Comparison of ENCODE assay signal across 8 cellular contexts in the genomic region with DNA sequence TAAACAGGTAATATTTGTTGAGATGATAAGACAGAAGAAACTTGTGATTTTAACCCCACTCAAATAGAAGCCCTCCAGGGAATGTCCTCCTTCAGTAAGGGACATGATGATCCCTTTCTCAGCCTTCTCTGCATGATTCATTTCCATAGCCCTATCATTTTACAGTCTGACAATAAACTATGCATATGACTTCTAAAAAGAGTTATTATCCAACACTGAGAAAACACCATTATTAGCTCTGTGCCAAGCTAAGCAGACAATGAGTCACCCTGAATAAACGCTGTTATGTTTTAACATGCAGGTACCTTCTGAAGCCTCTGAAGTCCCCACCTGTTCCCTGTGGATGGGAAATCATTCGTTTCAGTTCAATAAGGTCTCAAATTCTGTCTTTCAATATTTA. TPM values are rescaled to one million over a fixed set of nuclear protein-coding genes. Genes with fewer than 3 reads are reported as not detected.
A peak's percentile ranks its signal among the peaks of the same experiment; 100 is the strongest.
DNase-seq lines count a peak whose midpoint lies in the region; ATAC-seq and TF ChIP-seq lines count a peak whose summit lies in the region.

No MANE protein-coding gene starts in this region.

- H3K36me3 ChIP-seq in HEK293 (ENCODE audit: control insufficient read depth in 2 of 2, insufficient read depth in 1 of 2, low read length in 2 of 2) (no peaks in the 10 kb centered on the region), skeletal muscle tissue (ENCODE audit: control insufficient read depth in 3 of 3, insufficient read depth in 3 of 3, low read length in 3 of 3) (no peaks in the 10 kb centered on the region)

- DNase-seq in NCI-H748 (lab: John Stamatoyannopoulos, UW; ENCODE audit: unreplicated experiment) (peak; percentile 91), fibroblast of gingiva (ENCODE audit: low read depth) (peak; percentile 66)
- no peak for DNase-seq in stimulated activated naive CD8-positive, alpha-beta T cell treated with anti-CD3 and anti-CD28 coated beads, Interleukin-15, Interleukin-2, amounts not matched to agents 100 U/mL and 50 U/mL, for 24 hours
- DNase-seq in activated T-cell treated with anti-CD3 and anti-CD28 coated beads, Interleukin-2, amount 50 U/mL, for 1 hour = no peak
- DNase-seq in effector CD4-positive, alpha-beta T cell = no peak

- H3K27me3 ChIP-seq in skeletal muscle tissue (ENCODE audit: control insufficient read depth in 3 of 3, insufficient read depth in 3 of 3, low read length in 3 of 3) = no peaks in the 10 kb centered on the region

- no peak overlapping the region for H3K9ac ChIP-seq in skeletal muscle tissue (ENCODE audit: low read depth in 1 of 3, low read length in 3 of 3)

- TF ChIP-seq CTCF in HEK293 (tag by site-specific recombination; IDR thresholded peaks at IDR 0.05) = no peak

- POLR2A ChIA-PET in HEK293 (lab: Yijun Ruan, JAX) = no interaction called here

- H3K4me1 ChIP-seq in HEK293 (ENCODE audit: control insufficient read depth, insufficient read depth, low read length) (peaks cover 26% of the 10 kb centered on the region), skeletal muscle tissue (ENCODE audit: control insufficient read depth in 3 of 3, insufficient read depth in 3 of 3, low read length in 3 of 3) (no peaks in the 10 kb centered on the region)

- no peaks in the 10 kb centered on the region for H3K9me3 ChIP-seq in HEK293 (ENCODE audit: control insufficient read depth, insufficient read depth, low read depth, low read length)
- no peaks in the 10 kb centered on the region for H3K9me3 ChIP-seq in skeletal muscle tissue (ENCODE audit: control insufficient read depth in 3 of 3, low read length in 3 of 3)

- H3K4me3 ChIP-seq in HEK293 (ENCODE audit: low read depth, low read length) = no peak overlapping the region
- H3K4me3 ChIP-seq in skeletal muscle tissue (ENCODE audit: low read length in 3 of 3) = no peak overlapping the region

- H3K27ac ChIP-seq in HEK293 (ENCODE audit: extremely low read depth, low read depth, low read length) (peak overlapping the region; percentile 50), skeletal muscle tissue (ENCODE audit: low read depth, low read length) (peak overlapping the region; percentile 54)

- ATAC-seq in stimulated activated naive CD8-positive, alpha-beta T cell treated with anti-CD3 and anti-CD28 coated beads, Interleukin-15, Interleukin-2, amounts not matched to agents 100 U/mL and 50 U/mL, for 24 hours = no peak
- no peak for ATAC-seq in HG02870 (IDR thresholded peaks at IDR 0.05; ENCODE audit: unreplicated experiment)

- CTCF ChIA-PET in HEK293 (lab: Yijun Ruan, JAX) = interaction anchor here (0.6 to 4.0 kb wide), 5 partner anchors 10 to 81 kb away, joined by 3 to 33 read pairs (median 4); no protein-coding TSS in a partner anchor

TF ChIP-seq in HEK293, 187 proteins besides CTCF, POLR2A, EP300 and RAD21 (continues in another document):
- TF ChIP-seq IKZF3 (tag by site-specific recombination; IDR thresholded peaks at IDR 0.05) (peak; percentile 63; the same call in 1 of the 2 replicates), ZNF404 (tag by site-specific recombination; IDR thresholded peaks at IDR 0.05) (no peak), ZNF335 (tag by site-specific recombination; conservative IDR thresholded peaks at IDR 0.05) (no peak), ZNF146 (tag by site-specific recombination; IDR thresholded peaks at IDR 0.05) (no peak), ZNF501 (tag by site-specific recombination; IDR thresholded peaks at IDR 0.05) (no peak), GLIS1 (tag by site-specific recombination; IDR thresholded peaks at IDR 0.05) (peak; percentile 84), ZNF785 (tag by site-specific recombination; IDR thresholded peaks at IDR 0.05) (no peak), ZBTB20 (tag by site-specific recombination; IDR thresholded peaks at IDR 0.05) (no peak), ZFP3 (tag by site-specific recombination; IDR thresholded peaks at IDR 0.05; ENCODE audit: low read depth) (no peak)
- TF ChIP-seq, protein P1, sequence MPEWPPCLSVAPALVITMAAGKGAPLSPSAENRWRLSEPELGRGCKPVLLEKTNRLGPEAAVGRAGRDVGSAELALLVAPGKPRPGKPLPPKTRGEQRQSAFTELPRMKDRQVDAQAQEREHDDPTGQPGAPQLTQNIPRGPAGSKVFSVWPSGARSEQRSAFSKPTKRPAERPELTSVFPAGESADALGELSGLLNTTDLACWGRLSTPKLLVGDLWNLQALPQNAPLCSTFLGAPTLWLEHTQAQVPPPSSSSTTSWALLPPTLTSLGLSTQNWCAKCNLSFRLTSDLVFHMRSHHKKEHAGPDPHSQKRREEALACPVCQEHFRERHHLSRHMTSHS (tag by site-specific recombination; IDR thresholded peaks at IDR 0.05) = no peak
- TF ChIP-seq, protein P2, sequence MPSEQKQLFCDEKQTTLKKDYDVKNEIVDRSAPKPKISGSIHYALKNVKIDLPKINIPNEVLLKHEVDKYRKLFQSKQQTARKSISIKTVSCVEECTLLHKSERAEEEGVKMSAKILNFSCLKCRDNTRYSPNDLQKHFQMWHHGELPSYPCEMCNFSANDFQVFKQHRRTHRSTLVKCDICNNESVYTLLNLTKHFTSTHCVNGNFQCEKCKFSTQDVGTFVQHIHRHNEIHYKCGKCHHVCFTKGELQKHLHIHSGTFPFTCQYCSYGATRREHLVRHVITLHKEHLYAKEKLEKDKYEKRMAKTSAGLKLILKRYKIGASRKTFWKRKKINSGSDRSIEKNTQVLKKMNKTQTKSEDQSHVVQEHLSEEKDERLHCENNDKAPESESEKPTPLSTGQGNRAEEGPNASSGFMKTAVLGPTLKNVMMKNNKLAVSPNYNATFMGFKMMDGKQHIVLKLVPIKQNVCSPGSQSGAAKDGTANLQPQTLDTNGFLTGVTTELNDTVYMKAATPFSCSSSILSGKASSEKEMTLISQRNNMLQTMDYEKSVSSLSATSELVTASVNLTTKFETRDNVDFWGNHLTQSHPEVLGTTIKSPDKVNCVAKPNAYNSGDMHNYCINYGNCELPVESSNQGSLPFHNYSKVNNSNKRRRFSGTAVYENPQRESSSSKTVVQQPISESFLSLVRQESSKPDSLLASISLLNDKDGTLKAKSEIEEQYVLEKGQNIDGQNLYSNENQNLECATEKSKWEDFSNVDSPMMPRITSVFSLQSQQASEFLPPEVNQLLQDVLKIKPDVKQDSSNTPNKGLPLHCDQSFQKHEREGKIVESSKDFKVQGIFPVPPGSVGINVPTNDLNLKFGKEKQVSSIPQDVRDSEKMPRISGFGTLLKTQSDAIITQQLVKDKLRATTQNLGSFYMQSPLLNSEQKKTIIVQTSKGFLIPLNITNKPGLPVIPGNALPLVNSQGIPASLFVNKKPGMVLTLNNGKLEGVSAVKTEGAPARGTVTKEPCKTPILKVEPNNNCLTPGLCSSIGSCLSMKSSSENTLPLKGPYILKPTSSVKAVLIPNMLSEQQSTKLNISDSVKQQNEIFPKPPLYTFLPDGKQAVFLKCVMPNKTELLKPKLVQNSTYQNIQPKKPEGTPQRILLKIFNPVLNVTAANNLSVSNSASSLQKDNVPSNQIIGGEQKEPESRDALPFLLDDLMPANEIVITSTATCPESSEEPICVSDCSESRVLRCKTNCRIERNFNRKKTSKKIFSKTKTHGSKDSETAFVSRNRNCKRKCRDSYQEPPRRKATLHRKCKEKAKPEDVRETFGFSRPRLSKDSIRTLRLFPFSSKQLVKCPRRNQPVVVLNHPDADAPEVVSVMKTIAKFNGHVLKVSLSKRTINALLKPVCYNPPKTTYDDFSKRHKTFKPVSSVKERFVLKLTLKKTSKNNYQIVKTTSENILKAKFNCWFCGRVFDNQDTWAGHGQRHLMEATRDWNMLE (tag by site-specific recombination; conservative IDR thresholded peaks at IDR 0.05; ENCODE audit: low read depth) = 0 out of 2 replicates have a peak, but pooled peaks have one; percentile 7
- TF ChIP-seq, protein P3, sequence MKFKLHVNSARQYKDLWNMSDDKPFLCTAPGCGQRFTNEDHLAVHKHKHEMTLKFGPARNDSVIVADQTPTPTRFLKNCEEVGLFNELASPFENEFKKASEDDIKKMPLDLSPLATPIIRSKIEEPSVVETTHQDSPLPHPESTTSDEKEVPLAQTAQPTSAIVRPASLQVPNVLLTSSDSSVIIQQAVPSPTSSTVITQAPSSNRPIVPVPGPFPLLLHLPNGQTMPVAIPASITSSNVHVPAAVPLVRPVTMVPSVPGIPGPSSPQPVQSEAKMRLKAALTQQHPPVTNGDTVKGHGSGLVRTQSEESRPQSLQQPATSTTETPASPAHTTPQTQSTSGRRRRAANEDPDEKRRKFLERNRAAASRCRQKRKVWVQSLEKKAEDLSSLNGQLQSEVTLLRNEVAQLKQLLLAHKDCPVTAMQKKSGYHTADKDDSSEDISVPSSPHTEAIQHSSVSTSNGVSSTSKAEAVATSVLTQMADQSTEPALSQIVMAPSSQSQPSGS (tag by site-specific recombination; IDR thresholded peaks at IDR 0.05; ENCODE audit: low read depth) = no peak
- TF ChIP-seq, protein P4, sequence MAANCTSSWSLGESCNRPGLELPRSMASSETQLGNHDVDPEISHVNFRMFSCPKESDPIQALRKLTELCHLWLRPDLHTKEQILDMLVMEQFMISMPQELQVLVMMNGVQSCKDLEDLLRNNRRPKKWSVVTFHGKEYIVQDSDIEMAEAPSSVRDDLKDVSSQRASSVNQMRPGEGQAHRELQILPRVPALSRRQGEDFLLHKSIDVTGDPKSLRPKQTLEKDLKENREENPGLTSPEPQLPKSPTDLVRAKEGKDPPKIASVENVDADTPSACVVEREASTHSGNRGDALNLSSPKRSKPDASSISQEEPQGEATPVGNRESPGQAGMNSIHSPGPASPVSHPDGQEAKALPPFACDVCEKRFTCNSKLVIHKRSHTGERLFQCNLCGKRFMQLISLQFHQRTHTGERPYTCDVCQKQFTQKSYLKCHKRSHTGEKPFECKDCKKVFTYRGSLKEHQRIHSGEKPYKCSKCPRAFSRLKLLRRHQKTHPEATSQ (tag by site-specific recombination; IDR thresholded peaks at IDR 0.05) = no peak
- TF ChIP-seq, protein P5, sequence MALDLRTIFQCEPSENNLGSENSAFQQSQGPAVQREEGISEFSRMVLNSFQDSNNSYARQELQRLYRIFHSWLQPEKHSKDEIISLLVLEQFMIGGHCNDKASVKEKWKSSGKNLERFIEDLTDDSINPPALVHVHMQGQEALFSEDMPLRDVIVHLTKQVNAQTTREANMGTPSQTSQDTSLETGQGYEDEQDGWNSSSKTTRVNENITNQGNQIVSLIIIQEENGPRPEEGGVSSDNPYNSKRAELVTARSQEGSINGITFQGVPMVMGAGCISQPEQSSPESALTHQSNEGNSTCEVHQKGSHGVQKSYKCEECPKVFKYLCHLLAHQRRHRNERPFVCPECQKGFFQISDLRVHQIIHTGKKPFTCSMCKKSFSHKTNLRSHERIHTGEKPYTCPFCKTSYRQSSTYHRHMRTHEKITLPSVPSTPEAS (tag by site-specific recombination; IDR thresholded peaks at IDR 0.05) = 0 out of 2 replicates have a peak, but pooled peaks have one; percentile 16

RNA-seq across cellular contexts. Expression of a gene that starts 54.7 kb away (rescaled TPM):
- 3.1 TPM for total RNA-seq in skeletal muscle tissue

Comparison
In these comparisons a context has a peak if more than half of its experiments do, and no peak if none do; other contexts are left out.
1. DNase-seq: peak in NCI-H748 (single experiment) and fibroblast of gingiva (single experiment); none in stimulated activated naive CD8-positive, alpha-beta T cell treated with anti-CD3 and anti-CD28 coated beads, Interleukin-15, Interleukin-2, amounts not matched to agents 100 U/mL and 50 U/mL, for 24 hours (single experiment), activated T-cell treated with anti-CD3 and anti-CD28 coated beads, Interleukin-2, amount 50 U/mL, for 1 hour (single experiment) and effector CD4-positive, alpha-beta T cell (single experiment).